In genomic region chr14:96362071-96362964, GRCh38 we compare ENCODE assay signal across 8 cellular contexts. TPM values are rescaled to one million over a fixed set of nuclear protein-coding genes. Genes with fewer than 3 reads are reported as not detected.
DNase-seq lines count a peak whose midpoint lies in the region; ATAC-seq and TF ChIP-seq lines count a peak whose summit lies in the region.

No MANE protein-coding gene starts in this region.

- CTCF ChIA-PET in OCI-LY7 (lab: Charles Lee; ENCODE audit: unreplicated experiment) = no interaction called here

- no peaks in the 10 kb centered on the region for H3K9me2 ChIP-seq in OCI-LY7 (ENCODE audit: insufficient read depth, low read length)

- intact Hi-C loops in OCI-LY7 (cut with micrococcal nuclease; ENCODE audit: unreplicated experiment) = loop anchor here (5.0 kb wide), 2 partner anchors 140 to 435 kb away; partner anchors contain the start of genes PAPOLA and VRK1
- intact Hi-C loops in thyroid gland (cut with DNase I) = no loop called here

- H3K36me3 ChIP-seq in OCI-LY7 (ENCODE audit: insufficient read depth, low read length) = 0 out of 2 replicates have a peak, but pooled peaks cover 2% of the 10 kb centered on the region
- H3K36me3 ChIP-seq in thyroid gland = no peaks in the 10 kb centered on the region

- peak overlapping the region; percentile 93 for H3K4me3 ChIP-seq in OCI-LY7 (ENCODE audit: low read depth, low read length, poor library complexity, severe bottlenecking)
- H3K4me3 ChIP-seq in fibroblast of mammary gland (ENCODE audit: control insufficient read depth, low read depth, low read length) = peak overlapping the region; percentile 88
- H3K4me3 ChIP-seq in thyroid gland (replicated peaks in 1 of 3) = peak overlapping the region; percentile 85 to 99 (median 93)

- H3K9me3 ChIP-seq in OCI-LY7 (ENCODE audit: low read length) (no peaks in the 10 kb centered on the region), thyroid gland (no peaks in the 10 kb centered on the region)

- peaks cover 58% of the 10 kb centered on the region for H3K4me1 Mint-ChIP-seq in activated T-cell treated with anti-CD3 and anti-CD28 coated beads, Interleukin-2, amount 50 U/mL, for 72 hours (ENCODE audit: low read depth)
- H3K4me1 Mint-ChIP-seq in nephron = peaks cover 44% of the 10 kb centered on the region

- H3K27me3 Mint-ChIP-seq in activated T-cell treated with anti-CD3 and anti-CD28 coated beads, Interleukin-2, amount 50 U/mL, for 72 hours (ENCODE audit: low read depth) = no peaks in the 10 kb centered on the region
- no peaks in the 10 kb centered on the region for H3K27me3 Mint-ChIP-seq in nephron (ENCODE audit: low read depth)

- H3K9me3 Mint-ChIP-seq in activated T-cell treated with anti-CD3 and anti-CD28 coated beads, Interleukin-2, amount 50 U/mL, for 72 hours = no peaks in the 10 kb centered on the region
- no peaks in the 10 kb centered on the region for H3K9me3 Mint-ChIP-seq in nephron

- H2AFZ ChIP-seq in OCI-LY7 (ENCODE audit: low read length) = peak overlapping the region; percentile 81

- TF ChIP-seq CTCF in OCI-LY7 (conservative IDR thresholded peaks at IDR 0.05; ENCODE audit: low read length) (no peak), fibroblast of mammary gland (conservative IDR thresholded peaks at IDR 0.05; ENCODE audit: control insufficient read depth, insufficient read depth, low read depth, low read length) (no peak), nephron (IDR thresholded peaks at IDR 0.05; ENCODE audit: unreplicated experiment in 3 of 3) (no peak), thyroid gland (IDR thresholded peaks at IDR 0.05) (no peak)

- peak; percentile 35 to 36 for ATAC-seq in activated T-cell treated with anti-CD3 and anti-CD28 coated beads, Interleukin-2, amount 50 U/mL, for 72 hours (replicated peaks in 1 of 2)

- WGBS in thyroid gland, 2 donors = 0 to 1% methylated on average over 16 to 25 of the region's 27 CpGs

- H3K4me3 Mint-ChIP-seq in activated T-cell treated with anti-CD3 and anti-CD28 coated beads, Interleukin-2, amount 50 U/mL, for 72 hours = peak overlapping the region; percentile 97
- peak overlapping the region; percentile 88 to 97 (median 95) for H3K4me3 Mint-ChIP-seq in nephron

- DNase-seq in AML-193 (lab: John Stamatoyannopoulos, UW) (peak; percentile 70 to 73), HK-2 (ENCODE audit: unreplicated experiment) (peak; percentile 3), OCI-LY7 (ENCODE audit: low spot score) (peak; percentile 75), fibroblast of mammary gland (ENCODE audit: low read depth) (peak; percentile 52), thyroid gland (peak; percentile 50 to 54)
- peak; percentile 50 to 62 for DNase-seq in activated T-cell treated with anti-CD3 and anti-CD28 coated beads, Interleukin-2, amount 50 U/mL, for 72 hours

- H3K4me2 ChIP-seq in OCI-LY7 (ENCODE audit: low read length) = peak overlapping the region; percentile 90

- peaks cover 78% of the 10 kb centered on the region for H3K79me2 ChIP-seq in OCI-LY7 (ENCODE audit: insufficient read depth, low read depth, low read length)

- peaks cover 18% of the 10 kb centered on the region; the same call in 1 of the 2 replicates for H4K20me1 ChIP-seq in OCI-LY7 (ENCODE audit: insufficient read depth, low read length)

- TF ChIP-seq POLR2A in GM19193 (IDR thresholded peaks at IDR 0.05; ENCODE audit: extremely low read depth, insufficient read depth, insufficient read length) (peak; percentile 16), thyroid gland (IDR thresholded peaks at IDR 0.05) (peak in 1 of 2 donors; percentile 51)

- H3K4me1 ChIP-seq in OCI-LY7 (ENCODE audit: insufficient read depth, low read length, poor library complexity, severe bottlenecking) (peaks cover 36% of the 10 kb centered on the region), thyroid gland (peaks cover 21% of the 10 kb centered on the region in 2 donors)

- BruUV-seq in OCI-LY7 (replicated peaks; lab: Mats Ljungman, UMichigan) = no TSS peak

- H3K36me3 Mint-ChIP-seq in activated T-cell treated with anti-CD3 and anti-CD28 coated beads, Interleukin-2, amount 50 U/mL, for 72 hours (ENCODE audit: insufficient read depth in 2 of 2) = peaks cover 2% of the 10 kb centered on the region in 2 donors
- H3K36me3 Mint-ChIP-seq in nephron (ENCODE audit: low read depth) = peaks cover under 1% of the 10 kb centered on the region

- POLR2A ChIA-PET in OCI-LY7 (lab: Charles Lee) = interaction anchor here (0.6 kb wide), 1 partner anchor 114 kb away, joined by 4 read pairs; no protein-coding TSS in a partner anchor

- H3K27ac ChIP-seq in OCI-LY7 (ENCODE audit: low read depth, low read length, poor library complexity, severe bottlenecking) = peak overlapping the region; percentile 61
- H3K27ac ChIP-seq in thyroid gland = peak overlapping the region; percentile 85 to 94 (median 91)

- no peaks in the 10 kb centered on the region for H3K27me3 ChIP-seq in thyroid gland

- peak overlapping the region; percentile 96 for H3K27ac Mint-ChIP-seq in activated T-cell treated with anti-CD3 and anti-CD28 coated beads, Interleukin-2, amount 50 U/mL, for 72 hours
- H3K27ac Mint-ChIP-seq in nephron = peak overlapping the region; percentile 58 to 90 (median 80)

RNA-seq across cellular contexts. Expression of gene ATG2B, which starts 0.8 kb away (rescaled TPM):
- total RNA-seq in OCI-LY7 (2014; rRNA removed; shearing (Covaris generic)) = 15.7 and 16.7 TPM in 2 replicates
- total RNA-seq in OCI-LY7 (2022) (23.7 and 25.7 TPM in 2 replicates), thyroid gland (10 to 100 TPM; 28.4 to 55.1 (median 40.0) TPM)
- 10 to 100 TPM; 22.9 to 28.3 TPM for total RNA-seq in activated T-cell treated with anti-CD3 and anti-CD28 coated beads, Interleukin-2, amount 50 U/mL, for 72 hours

RNA-seq across cellular contexts. Expression of gene GSKIP, which starts 1.0 kb away (rescaled TPM):
- 7.7 and 12.5 TPM in 2 replicates for total RNA-seq in OCI-LY7 (2014; rRNA removed; shearing (Covaris generic))
- total RNA-seq in OCI-LY7 (2022) (10.9 and 12.6 TPM in 2 replicates), thyroid gland (10 to 100 TPM; 15.2 to 22.3 (median 19.7) TPM)
- 10 to 100 TPM; 22.5 to 22.6 TPM for total RNA-seq in activated T-cell treated with anti-CD3 and anti-CD28 coated beads, Interleukin-2, amount 50 U/mL, for 72 hours

RNA-seq across cellular contexts. Expression of gene AK7, which starts 29.6 kb away (rescaled TPM):
- total RNA-seq in OCI-LY7 (2014; rRNA removed; shearing (Covaris generic)) = 0.06 TPM in 1 of 2 replicates, not detected in the other
- 1.00 and 1.1 TPM in 2 replicates for total RNA-seq in OCI-LY7 (2022)
- under 1 TPM; 0.81 to 0.86 TPM for total RNA-seq in activated T-cell treated with anti-CD3 and anti-CD28 coated beads, Interleukin-2, amount 50 U/mL, for 72 hours
- 10 to 100 TPM in 2 of 4 donors, 1 to 10 TPM in 2; 2.4 to 15.6 (median 10.0) TPM for total RNA-seq in thyroid gland

Comparison
In these comparisons a context has a peak if more than half of its experiments do, and no peak if none do; other contexts are left out.
1. Peak in every context shown above with its lines: DNase-seq, ATAC-seq, H3K4me3 ChIP-seq and H3K27ac ChIP-seq.
2. DNase-seq: peak in every context shown above with its lines; median percentile 75 in OCI-LY7; 72 in AML-193; 56 in activated T-cell treated with anti-CD3 and anti-CD28 coated beads, Interleukin-2, amount 50 U/mL, for 72 hours; 52 in fibroblast of mammary gland; 52 in thyroid gland; 3 in HK-2.